12 cellular contexts compared by ENCODE assay signal in the genomic region with DNA sequence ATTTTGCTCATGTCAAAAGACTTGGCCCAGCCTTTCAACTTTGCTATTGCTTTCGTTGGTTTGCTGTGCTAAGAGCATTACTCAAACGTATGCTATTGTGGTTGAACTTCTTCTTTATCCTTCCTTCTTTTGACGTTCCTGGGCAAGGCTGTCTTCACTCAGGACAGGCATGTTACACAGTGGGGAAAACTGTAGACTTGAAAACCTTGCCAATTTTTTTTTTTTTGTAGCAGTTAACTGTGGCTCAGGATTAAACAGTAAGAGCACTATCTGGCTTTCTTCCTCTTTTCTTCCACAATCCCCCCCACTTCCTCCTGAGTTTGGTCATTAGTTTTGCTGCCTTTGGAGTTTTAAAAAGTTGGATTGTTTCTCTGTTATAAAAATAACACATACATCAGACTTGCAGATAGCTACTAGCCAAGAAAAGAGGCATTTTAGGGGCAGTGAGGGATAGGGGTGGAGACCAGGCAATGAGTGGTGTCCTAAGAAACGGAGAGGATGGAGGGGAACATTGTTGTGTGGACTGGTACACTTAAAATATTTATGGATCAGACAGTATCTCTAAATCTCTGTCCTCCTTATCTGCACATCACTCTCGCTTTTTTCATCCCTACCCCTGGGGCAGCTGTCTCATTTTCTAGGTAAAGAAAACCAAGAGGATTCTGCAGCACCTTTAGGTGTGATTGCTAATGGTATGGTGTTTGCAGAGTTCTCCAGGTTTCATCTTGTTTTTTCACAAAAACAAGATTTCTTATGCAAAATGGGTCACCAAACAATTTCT.
A peak's percentile ranks its signal among the peaks of the same experiment; 100 is the strongest.
DNase-seq lines count a peak whose midpoint lies in the region; ATAC-seq, FAIRE-seq and TF ChIP-seq lines count a peak whose summit lies in the region.
"Had no signal": no experiment of that assay in that cellular context is flagged by ENCODE, and none has a peak within 500 bp of the region (broad histone marks: within the 10 kb centered on the region; RNA-seq: fewer than 3 reads in every experiment).

No MANE protein-coding gene starts in this region.

- TF ChIP-seq CTCF in choroid plexus epithelial cell (conservative IDR thresholded peaks at IDR 0.05; ENCODE audit: low read depth, low read length) (no peak), neural crest cell (conservative IDR thresholded peaks at IDR 0.05) (no peak)

- H3K4me1 Mint-ChIP-seq in neural crest cell = peaks cover 40% of the 10 kb centered on the region
- no peaks in the 10 kb centered on the region for H3K4me1 Mint-ChIP-seq in T-cell
- H3K4me1 Mint-ChIP-seq: stimulated activated memory B cell treated with anti-CD40 and anti-IgM and Interleukin-4, amounts not matched to agents 10 μg/mL and 1 μg/mL and 100 μg/mL, for 72 hours had no signal

- POLR2A ChIA-PET in T-cell (lab: Charles Lee) = no interaction called here

- peak overlapping the region; percentile 39 for H3K27ac Mint-ChIP-seq in neural crest cell (ENCODE audit: unreplicated experiment)
- no peak overlapping the region for H3K27ac Mint-ChIP-seq in T-cell
- H3K27ac Mint-ChIP-seq: stimulated activated memory B cell treated with anti-CD40 and anti-IgM and Interleukin-4, amounts not matched to agents 10 μg/mL and 1 μg/mL and 100 μg/mL, for 72 hours had no signal

- H3K4me3 Mint-ChIP-seq in neural crest cell (no peak overlapping the region), T-cell (no peak overlapping the region)
- H3K4me3 Mint-ChIP-seq: stimulated activated memory B cell treated with anti-CD40 and anti-IgM and Interleukin-4, amounts not matched to agents 10 μg/mL and 1 μg/mL and 100 μg/mL, for 72 hours had no signal

- ATAC-seq in GM18870 (IDR thresholded peaks at IDR 0.05; ENCODE audit: unreplicated experiment) = peak; percentile 46
- peak; percentile 37 for ATAC-seq in HG03457 (IDR thresholded peaks at IDR 0.05; ENCODE audit: unreplicated experiment)
- no peak for ATAC-seq in T-cell (replicated peaks in 1 of 4)
- ATAC-seq in GM18861 (IDR thresholded peaks at IDR 0.05; ENCODE audit: unreplicated experiment) = no peak
- ATAC-seq: activated CD4-positive, CD25-positive, alpha-beta regulatory T cell treated with anti-CD3 and anti-CD28 coated beads, Interleukin-2, amount 50 U/mL, for 24 hours; stimulated activated memory B cell treated with anti-CD40 and anti-IgM and Interleukin-4, amounts not matched to agents 10 μg/mL and 1 μg/mL and 100 μg/mL, for 72 hours had no signal

- H3K9me3 Mint-ChIP-seq in neural crest cell (no peaks in the 10 kb centered on the region), T-cell (no peaks in the 10 kb centered on the region)

- no peaks in the 10 kb centered on the region for H3K27me3 Mint-ChIP-seq in neural crest cell (ENCODE audit: low read depth)
- H3K27me3 Mint-ChIP-seq in T-cell = peaks cover 8 to 22% of the 10 kb centered on the region in 2 donors
- H3K27me3 Mint-ChIP-seq: stimulated activated memory B cell treated with anti-CD40 and anti-IgM and Interleukin-4, amounts not matched to agents 10 μg/mL and 1 μg/mL and 100 μg/mL, for 72 hours had no signal

- H3K36me3 Mint-ChIP-seq in neural crest cell (ENCODE audit: low read depth) = no peaks in the 10 kb centered on the region
- no peaks in the 10 kb centered on the region for H3K36me3 Mint-ChIP-seq in T-cell
- H3K36me3 Mint-ChIP-seq: stimulated activated memory B cell treated with anti-CD40 and anti-IgM and Interleukin-4, amounts not matched to agents 10 μg/mL and 1 μg/mL and 100 μg/mL, for 72 hours had no signal

- CTCF ChIA-PET in T-cell (lab: Charles Lee) = no interaction called here

- FAIRE-seq in HTR-8/SVneo (lab: Jason Lieb, UNC) = no peak

- H3K4me3 ChIP-seq in choroid plexus epithelial cell (ENCODE audit: low read depth, low read length) = no peak overlapping the region

- peak; percentile 1 for DNase-seq in choroid plexus epithelial cell (ENCODE audit: low read depth)
- DNase-seq in neural crest cell (ENCODE audit: low read depth, low spot score) = no peak
- no peak for DNase-seq in NCI-H1417 treated with DMSO at 0.1 percent for 48 hours (lab: John Stamatoyannopoulos, UW)
- DNase-seq in T-cell = no peak
- DNase-seq in HTR-8/SVneo (ENCODE audit: insufficient read length, low spot score) = no peak
- DNase-seq: NCI-H526 treated with DMSO at 0.1 percent for 48 hours, retina had no signal

Comparison
In these comparisons a context has a peak if more than half of its experiments do, and no peak if none do; other contexts are left out.
1. ATAC-seq: peak in GM18870 (single experiment) and HG03457 (single experiment); none in T-cell (0 of 4) and GM18861 (single experiment).